Comparison of ENCODE assay signal across 28 cellular contexts in the genomic region with DNA sequence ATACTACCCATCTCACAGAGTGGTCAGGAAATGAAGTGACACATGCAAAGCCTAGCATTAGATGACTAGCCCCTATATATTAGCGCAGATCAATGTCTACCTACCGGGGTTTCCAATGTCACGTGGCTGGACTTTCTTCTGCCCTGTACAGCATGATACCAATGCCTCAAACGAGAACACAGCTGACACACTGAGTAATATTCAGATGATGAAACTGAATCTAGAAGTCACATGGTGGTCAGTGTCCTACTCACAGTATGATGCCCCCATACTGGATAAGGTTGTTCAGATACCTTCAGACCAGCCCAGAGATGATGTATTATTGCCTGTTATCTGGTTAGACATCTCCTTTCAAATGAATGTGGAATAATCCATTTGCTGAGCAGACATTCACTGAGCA.
"Had no signal": no experiment of that assay in that cellular context is flagged by ENCODE, and none has a peak within 500 bp of the region (broad histone marks: within the 10 kb centered on the region; RNA-seq: fewer than 3 reads in every experiment).

No MANE protein-coding gene starts in this region.

- H3K4me3 Mint-ChIP-seq: activated B cell treated with CpG ODN at 0.5 μM for 24 hours; activated CD8-positive, alpha-beta T cell treated with anti-CD3 and anti-CD28 coated beads for 36 hours; naive B cell; nephron progenitor cell; T-helper 17 cell had no signal

- H3K27ac Mint-ChIP-seq: activated B cell treated with CpG ODN at 0.5 μM for 24 hours; activated CD8-positive, alpha-beta T cell treated with anti-CD3 and anti-CD28 coated beads for 36 hours; naive B cell; nephron progenitor cell; T-helper 17 cell had no signal

- H3K27me3 ChIP-seq: colonic mucosa, pancreas, suprapubic skin, upper lobe of right lung had no signal

- DNase-seq: activated B cell treated with CpG ODN at 0.5 μM for 24 hours; activated CD4-positive, alpha-beta T cell treated with anti-CD3 and anti-CD28 coated beads, Interleukin-2, amount 50 U/mL, for 1 hour; activated CD8-positive, alpha-beta T cell treated with anti-CD3 and anti-CD28 coated beads for 36 hours; activated naive CD4-positive, alpha-beta T cell; activated T-cell treated with anti-CD3 and anti-CD28 coated beads, Interleukin-2, amount 50 U/mL, for 48 hours; cerebellar nuclear complex; colonic mucosa; effector CD8-positive, alpha-beta T cell; esophagus squamous epithelium; foreskin melanocyte; left ventricle myocardium inferior; mucosa of descending colon; naive B cell; nephron progenitor cell; pancreas; retina; stimulated activated CD4-positive, alpha-beta T cell treated with anti-CD3 and anti-CD28 coated beads, Interleukin-1b, Interleukin-23, amount 100 ng/mL, for 48 hours; stimulated activated naive CD4-positive, alpha-beta T cell; T-helper 17 cell; tibial artery; upper lobe of right lung had no signal

- H3K9me3 ChIP-seq: colonic mucosa, esophagus squamous epithelium, left ventricle myocardium inferior, mucosa of descending colon, pancreas, prostate gland, suprapubic skin, tibial artery, upper lobe of right lung had no signal

- H3K27ac ChIP-seq: colonic mucosa, epithelial cell of prostate, esophagus squamous epithelium, left ventricle myocardium inferior, pancreas, prostate gland, suprapubic skin, tibial artery, upper lobe of right lung had no signal

- H3K36me3 ChIP-seq: colonic mucosa, esophagus squamous epithelium, left ventricle myocardium inferior, prostate gland, suprapubic skin, tibial artery, upper lobe of right lung had no signal

- H3K9me3 Mint-ChIP-seq: activated B cell treated with CpG ODN at 0.5 μM for 24 hours; activated CD8-positive, alpha-beta T cell treated with anti-CD3 and anti-CD28 coated beads for 36 hours; activated naive CD4-positive, alpha-beta T cell treated with anti-CD3 and anti-CD28 coated beads, Interleukin-2, amount 50 U/mL, for 72 hours; nephron progenitor cell had no signal

- H3K4me3 ChIP-seq: colonic mucosa, esophagus squamous epithelium, left ventricle myocardium inferior, lung, mucosa of descending colon, pancreas, prostate gland, smooth muscle cell, suprapubic skin, tibial artery, upper lobe of right lung had no signal

- H3K4me1 Mint-ChIP-seq: activated B cell treated with CpG ODN at 0.5 μM for 24 hours, naive B cell, T-helper 17 cell had no signal

- H3K4me1 ChIP-seq: colonic mucosa, pancreas, suprapubic skin, tibial artery, upper lobe of right lung had no signal

- H3K36me3 Mint-ChIP-seq: activated naive CD4-positive, alpha-beta T cell treated with anti-CD3 and anti-CD28 coated beads, Interleukin-2, amount 50 U/mL, for 72 hours had no signal

- ATAC-seq: activated CD8-positive, alpha-beta T cell treated with anti-CD3 and anti-CD28 coated beads for 36 hours; activated naive CD4-positive, alpha-beta T cell treated with anti-CD3 and anti-CD28 coated beads, Interleukin-2, amount 50 U/mL, for 72 hours; pancreas; sciatic nerve; T-helper 17 cell; upper lobe of right lung had no signal
